8 cellular contexts compared by ENCODE assay signal in the genomic region with DNA sequence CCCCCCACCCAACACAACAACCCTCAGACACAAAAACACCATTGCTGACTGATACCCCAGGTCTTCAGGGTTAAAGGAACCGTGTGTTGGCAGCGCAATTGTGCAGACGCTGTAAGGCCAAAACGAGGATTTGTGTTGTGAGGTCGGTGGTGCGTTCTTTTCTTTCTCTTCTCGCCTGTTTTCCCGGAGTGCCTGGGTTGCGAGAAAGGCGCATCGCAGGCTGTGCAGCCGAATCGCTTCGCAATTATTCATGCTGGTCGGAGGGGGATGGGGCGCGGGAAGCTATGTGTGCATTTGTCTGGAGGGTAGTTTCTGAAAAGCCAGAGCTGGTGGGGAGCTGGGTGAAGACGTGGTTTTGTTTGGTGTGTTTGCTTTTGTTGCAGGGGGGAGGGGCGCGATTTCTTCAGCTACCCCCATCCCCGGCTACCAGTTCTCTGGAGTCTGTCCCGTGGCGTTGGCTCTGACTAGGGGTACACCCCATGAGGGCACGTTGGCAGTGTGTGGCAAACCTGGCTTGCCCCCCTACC. TPM values are rescaled to one million over a fixed set of nuclear protein-coding genes. Genes with fewer than 3 reads are reported as not detected.
DNase-seq lines count a peak whose midpoint lies in the region; ATAC-seq, FAIRE-seq and TF ChIP-seq lines count a peak whose summit lies in the region.

No MANE protein-coding gene starts in this region.

- TF ChIP-seq CTCF in HepG2 (CRISPR knock-in tag; IDR thresholded peaks at IDR 0.05) = no peak

- peaks cover 59% of the 10 kb centered on the region for H3K4me1 Mint-ChIP-seq in dendritic cell treated with granulocyte-macrophage colony-stimulating factor and Interleukin-4, amounts not matched to agents 40 ng/mL and 50 ng/mL, for 4 days (ENCODE audit: low read depth)

- peaks cover 20% of the 10 kb centered on the region for H3K79me2 ChIP-seq in HepG2 (ENCODE audit: insufficient read depth, low read length)

- peaks cover 18% of the 10 kb centered on the region for H3K27me3 Mint-ChIP-seq in dendritic cell treated with granulocyte-macrophage colony-stimulating factor and Interleukin-4, amounts not matched to agents 40 ng/mL and 50 ng/mL, for 4 days

- no peak for FAIRE-seq in HepG2 (lab: Jason Lieb, UNC)

- H3K9me3 Mint-ChIP-seq in dendritic cell treated with granulocyte-macrophage colony-stimulating factor and Interleukin-4, amounts not matched to agents 40 ng/mL and 50 ng/mL, for 4 days = no peaks in the 10 kb centered on the region

- peak overlapping the region; percentile 98 for H3K4me2 ChIP-seq in HepG2 (ENCODE audit: low read depth, low read length)

- H3K4me3 ChIP-seq in MG63 (peak overlapping the region; percentile 61), HepG2 (replicated peaks in 1 of 3; ENCODE audit: insufficient read depth in 1 of 3, low read depth in 2 of 3, low read length in 3 of 3) (peak overlapping the region; percentile 69 to 90 (median 69))

- peaks cover 6% of the 10 kb centered on the region; the same call in 1 of the 2 replicates for H4K20me1 ChIP-seq in HepG2 (ENCODE audit: insufficient read depth, low read length)

- peaks cover 34% of the 10 kb centered on the region for H3K36me3 Mint-ChIP-seq in dendritic cell treated with granulocyte-macrophage colony-stimulating factor and Interleukin-4, amounts not matched to agents 40 ng/mL and 50 ng/mL, for 4 days (ENCODE audit: low read depth)

- WGBS in HepG2 (ENCODE audit: low lambda C conversion rate) = 2% methylated on average over 15 of the region's 24 CpGs

- peak in 1 of 2 experiments; percentile 39; a peak in 1 of 4 replicates for TF ChIP-seq POLR2A in HepG2 (IDR thresholded peaks at IDR 0.05; ENCODE audit: insufficient read depth in 1 of 2, low read depth in 2 of 2, low read length in 2 of 2)

- intact Hi-C loops in dendritic cell treated with granulocyte-macrophage colony-stimulating factor and Interleukin-4, amounts not matched to agents 40 ng/mL and 50 ng/mL, for 4 days (cut with micrococcal nuclease) = loop anchor here (5.0 kb wide), 2 partner anchors 52 to 67 kb away; no protein-coding TSS in a partner anchor
- intact Hi-C loops in HepG2 (cut with micrococcal nuclease; ENCODE audit: unreplicated experiment) = loop anchor here (5.0 kb wide), 1 partner anchor 72 kb away; no protein-coding TSS in a partner anchor

- no peaks in the 10 kb centered on the region for H3K9me3 ChIP-seq in MG63
- no peaks in the 10 kb centered on the region for H3K9me3 ChIP-seq in HepG2 (ENCODE audit: low read length)

- H2AFZ ChIP-seq in HepG2 (ENCODE audit: low read length) = no peak overlapping the region

- H3K27ac ChIP-seq in HepG2 (ENCODE audit: extremely low read length, insufficient read depth, low read length) = peak overlapping the region; percentile 42

- POLR2A ChIA-PET in HepG2 (lab: Yijun Ruan, JAX) = interaction anchor here (2.7 kb wide), 1 partner anchor 12 kb away, joined by 9 read pairs; no protein-coding TSS in a partner anchor

- peak; percentile 88 for DNase-seq in EH (ENCODE audit: low read depth)
- DNase-seq in MG63 = peak; percentile 62
- DNase-seq in activated CD4-positive, alpha-beta T cell treated with anti-CD3 and anti-CD28 coated beads for 1 hour = peak; percentile 54
- DNase-seq in HepG2 (ENCODE audit: low spot score) = no peak
- peak; percentile 66 for DNase-seq in stimulated activated CD4-positive, alpha-beta T cell treated with anti-CD3 and anti-CD28 coated beads, Interleukin-4, amount 100 ng/mL, for 24 hours

- H3K27ac Mint-ChIP-seq in dendritic cell treated with granulocyte-macrophage colony-stimulating factor and Interleukin-4, amounts not matched to agents 40 ng/mL and 50 ng/mL, for 4 days = peak overlapping the region; percentile 92

- no peak for TF ChIP-seq RAD21 in HepG2 (CRISPR knock-in tag; IDR thresholded peaks at IDR 0.05)

- TF ChIP-seq EP300 in HepG2 (IDR thresholded peaks at IDR 0.05; ENCODE audit: low read depth in 2 of 2, low read length in 2 of 2) (no peak), HepG2 (CRISPR knock-in tag; IDR thresholded peaks at IDR 0.05; ENCODE audit: borderline replicate concordance) (no peak)

- CTCF ChIA-PET in HepG2 (lab: Yijun Ruan, JAX; ENCODE audit: low intra/inter-chr PET ratio, low total read pairs) = no interaction called here

- H3K36me3 ChIP-seq in MG63 (no peaks in the 10 kb centered on the region), HepG2 (replicated peaks in 1 of 2; ENCODE audit: control insufficient read depth in 1 of 2, insufficient read depth in 2 of 2, low read length in 2 of 2) (no peaks in the 10 kb centered on the region)

- in situ Hi-C loops in HepG2 (cut with HindIII; ENCODE audit: extremely low pct_ligation_motif_present, low pct_unique_long_range_greater_than_20kb) = no loop called here

- H3K27me3 ChIP-seq in MG63 (no peaks in the 10 kb centered on the region), HepG2 (ENCODE audit: control insufficient read depth in 1 of 2, insufficient read depth in 2 of 2, low read length in 2 of 2) (peaks cover 2 to 9% of the 10 kb centered on the region in 2 experiments; a peak in 1 of 5 replicates)

- BruUV-seq in HepG2 (replicated peaks; lab: Mats Ljungman, UMichigan) = no TSS peak

- peak overlapping the region; percentile 93 for H3K4me3 Mint-ChIP-seq in dendritic cell treated with granulocyte-macrophage colony-stimulating factor and Interleukin-4, amounts not matched to agents 40 ng/mL and 50 ng/mL, for 4 days

- peaks cover 43% of the 10 kb centered on the region for H3K4me1 ChIP-seq in HepG2 (ENCODE audit: insufficient read depth, low read length)

- peak overlapping the region; percentile 71 for H3K9ac ChIP-seq in HepG2 (ENCODE audit: insufficient read depth, low read depth, low read length)

- ATAC-seq in HepG2 = peak; percentile 15
- ATAC-seq in GM18858 (IDR thresholded peaks at IDR 0.05; ENCODE audit: unreplicated experiment) = no peak
- no peak for ATAC-seq in HG02798 (IDR thresholded peaks at IDR 0.05; ENCODE audit: poor library complexity, unreplicated experiment)

TF ChIP-seq in HepG2, 621 proteins besides CTCF, POLR2A, EP300 and RAD21 (continues in another document):
- TF ChIP-seq, protein P1, sequence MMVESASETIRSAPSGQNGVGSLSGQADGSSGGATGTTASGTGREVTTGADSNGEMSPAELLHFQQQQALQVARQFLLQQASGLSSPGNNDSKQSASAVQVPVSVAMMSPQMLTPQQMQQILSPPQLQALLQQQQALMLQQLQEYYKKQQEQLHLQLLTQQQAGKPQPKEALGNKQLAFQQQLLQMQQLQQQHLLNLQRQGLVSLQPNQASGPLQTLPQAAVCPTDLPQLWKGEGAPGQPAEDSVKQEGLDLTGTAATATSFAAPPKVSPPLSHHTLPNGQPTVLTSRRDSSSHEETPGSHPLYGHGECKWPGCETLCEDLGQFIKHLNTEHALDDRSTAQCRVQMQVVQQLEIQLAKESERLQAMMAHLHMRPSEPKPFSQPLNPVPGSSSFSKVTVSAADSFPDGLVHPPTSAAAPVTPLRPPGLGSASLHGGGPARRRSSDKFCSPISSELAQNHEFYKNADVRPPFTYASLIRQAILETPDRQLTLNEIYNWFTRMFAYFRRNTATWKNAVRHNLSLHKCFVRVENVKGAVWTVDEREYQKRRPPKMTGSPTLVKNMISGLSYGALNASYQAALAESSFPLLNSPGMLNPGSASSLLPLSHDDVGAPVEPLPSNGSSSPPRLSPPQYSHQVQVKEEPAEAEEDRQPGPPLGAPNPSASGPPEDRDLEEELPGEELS (CRISPR knock-in tag; IDR thresholded peaks at IDR 0.05) = peak; percentile 64
- TF ChIP-seq POLR2AphosphoS5 (IDR thresholded peaks at IDR 0.05; ENCODE audit: low read depth, low read length) (peak; percentile 41; the same call in 1 of the 2 replicates), NFKB2 (CRISPR knock-in tag; IDR thresholded peaks at IDR 0.05; ENCODE audit: borderline replicate concordance) (0 out of 2 replicates have a peak, but pooled peaks have one; percentile 31), ZFP36L1 (CRISPR knock-in tag; IDR thresholded peaks at IDR 0.05) (no peak), GATAD2A (CRISPR knock-in tag; IDR thresholded peaks at IDR 0.05) (peak; percentile 59), ZNF446 (CRISPR knock-in tag; IDR thresholded peaks at IDR 0.05) (no peak)

RNA-seq across cellular contexts. Expression of a gene that starts 2.1 kb away (rescaled TPM):
- 13.0 and 15.7 TPM in 2 replicates for total RNA-seq in MG63 (2014; rRNA removed; shearing (Covaris generic); ENCODE audit: low replicate concordance)
- total RNA-seq in HepG2 (2016; rRNA removed; fragmentation: Illumina TruSeq; extraction: Trizol) = 6.6 and 10.1 TPM in 2 replicates
- total RNA-seq in HepG2 (2016; cell fraction: cytosol; rRNA removed; fragmentation: Illumina TruSeq; extraction: Trizol; ENCODE audit: low read depth) = 4.5 and 5.3 TPM in 2 replicates
- 6.8 TPM in 2 replicates for total RNA-seq in HepG2 (2016; cell fraction: insoluble cytoplasmic fraction; rRNA removed; fragmentation: Illumina TruSeq; extraction: Trizol)
- 12.9 and 14.7 TPM in 2 replicates for total RNA-seq in HepG2 (2016; cell fraction: membrane; rRNA removed; fragmentation: Illumina TruSeq; extraction: Trizol)
- 5.4 and 5.6 TPM in 2 replicates for total RNA-seq in HepG2 (2016; cell fraction: nucleus; rRNA removed; fragmentation: Illumina TruSeq; extraction: Trizol)
- 22.0 and 22.2 TPM in 2 replicates for polyA plus RNA-seq in HepG2 (2011; rRNA removed)
- polyA plus RNA-seq in HepG2 (2011; cell fraction: cytosol; rRNA removed) = 13.1 and 16.9 TPM in 2 replicates
- 9.3 and 11.4 TPM in 2 replicates for polyA plus RNA-seq in HepG2 (2011; cell fraction: nucleus; rRNA removed)
- polyA plus RNA-seq in HepG2 (2012) = 39.3 and 44.8 TPM in 2 replicates
- polyA plus RNA-seq in HepG2 (2016; cell fraction: cytosol; fragmentation: Illumina TruSeq; extraction: Trizol; ENCODE audit: low read depth) = 6.1 and 7.9 TPM in 2 replicates
- polyA plus RNA-seq in HepG2 (2016; cell fraction: insoluble cytoplasmic fraction; fragmentation: Illumina TruSeq; extraction: Trizol; ENCODE audit: low read depth) = 7.9 and 8.0 TPM in 2 replicates
- polyA plus RNA-seq in HepG2 (2016; cell fraction: membrane; fragmentation: Illumina TruSeq; extraction: Trizol; ENCODE audit: low read depth) = 12.7 and 14.2 TPM in 2 replicates
- 16.1 and 16.4 TPM in 2 replicates for polyA plus RNA-seq in HepG2 (2016; cell fraction: nucleus; fragmentation: Illumina TruSeq; extraction: Trizol; ENCODE audit: insufficient read depth, low read depth)
- polyA minus RNA-seq in HepG2 (2011; rRNA and poly(A)+ RNA removed; ENCODE audit: low replicate concordance) = 12.4 and 19.6 TPM in 2 replicates
- 23.8 and 27.6 TPM in 2 replicates for polyA minus RNA-seq in HepG2 (2011; cell fraction: cytosol; rRNA and poly(A)+ RNA removed)
- 25.0 and 35.5 TPM in 2 replicates for polyA minus RNA-seq in HepG2 (2011; cell fraction: nucleus; rRNA and poly(A)+ RNA removed)
